Comparison of ENCODE assay signal across 18 cellular contexts in genomic region chr9:110261631-110262030, GRCh38. TPM values are rescaled to one million over a fixed set of nuclear protein-coding genes. Genes with fewer than 3 reads are reported as not detected.
DNase-seq lines count a peak whose midpoint lies in the region; TF ChIP-seq lines count a peak whose summit lies in the region.
"Had no signal": no experiment of that assay in that cellular context is flagged by ENCODE, and none has a peak within 500 bp of the region (broad histone marks: within the 10 kb centered on the region; RNA-seq: fewer than 3 reads in every experiment).

No MANE protein-coding gene starts in this region.

- peak; percentile 68 for DNase-seq in AG10803 (ENCODE audit: low read depth)
- peak; percentile 33 for DNase-seq in HFF-Myc (ENCODE audit: extremely low read depth, low read depth)
- peak; percentile 33 for DNase-seq in adipocyte (ENCODE audit: low read depth)
- DNase-seq in fibroblast of villous mesenchyme (ENCODE audit: low read depth), result peak; percentile 79
- no peak for DNase-seq in CD14-positive monocyte (ENCODE audit: low spot score)
- no peak for DNase-seq in adrenal gland
- DNase-seq in activated gamma-delta T cell treated with Interleukin-2 at 50 U/mL for 16 hours, result no peak
- DNase-seq in ureter (ENCODE audit: low spot score), result no peak
- DNase-seq: C1 segment of cervical spinal cord, DND-41, GDM1, NCI-H1105, NCI-H2081, NCI-H446 treated with DMSO at 0.1 percent for 48 hours, NCI-H774, Right ventricle myocardium superior had no signal

- TF ChIP-seq POLR2A in adrenal gland (IDR thresholded peaks at IDR 0.05), result no peak

- WGBS in adrenal gland, 4 donors, result 69 to 81% (median 79%) methylated on average over 5 of the region's 5 CpGs

- no peak overlapping the region for H3K9ac ChIP-seq in adipocyte (ENCODE audit: low read length)

- TF ChIP-seq CTCF in AG10803 (conservative IDR thresholded peaks at IDR 0.05; ENCODE audit: low read length) (no peak), HFF-Myc (IDR thresholded peaks at IDR 0.05; ENCODE audit: low read depth, low read length, missing control alignments) (no peak), fibroblast of villous mesenchyme (IDR thresholded peaks at IDR 0.05; ENCODE audit: insufficient read depth, low read depth, low read length) (no peak), CD14-positive monocyte (IDR thresholded peaks at IDR 0.05) (no peak), adrenal gland (IDR thresholded peaks at IDR 0.05) (no peak)

- H3K4me1 ChIP-seq in adipocyte (ENCODE audit: control insufficient read depth, insufficient read depth, low read length), result peaks cover 35% of the 10 kb centered on the region
- peaks cover 9 to 11% of the 10 kb centered on the region in 2 donors for H3K4me1 ChIP-seq in adrenal gland (replicated peaks in 1 of 2)

- H3K27ac ChIP-seq in adrenal gland, result no peak overlapping the region

- H3K36me3 ChIP-seq in adipocyte (ENCODE audit: control insufficient read depth, insufficient read depth, low read length, severe bottlenecking), result no peaks in the 10 kb centered on the region
- no peaks in the 10 kb centered on the region for H3K36me3 ChIP-seq in adrenal gland (replicated peaks in 1 of 2)

- H3K27ac Mint-ChIP-seq in CD14-positive monocyte, result peak overlapping the region in 1 of 7 donors; percentile 50

- H3K9me3 ChIP-seq in adipocyte (ENCODE audit: control insufficient read depth, low read length) (peaks cover 4% of the 10 kb centered on the region), adrenal gland (replicated peaks in 1 of 3) (no peaks in the 10 kb centered on the region)

- no peaks in the 10 kb centered on the region for H3K36me3 Mint-ChIP-seq in CD14-positive monocyte

- H3K4me1 Mint-ChIP-seq in CD14-positive monocyte, result peaks cover 27% of the 10 kb centered on the region

- H3K27me3 Mint-ChIP-seq in CD14-positive monocyte (ENCODE audit: low read depth in 3 of 3), result peaks cover 2 to 5% (median 2%) of the 10 kb centered on the region in 3 donors

- no peak overlapping the region for H3K4me3 Mint-ChIP-seq in CD14-positive monocyte

- H3K27me3 ChIP-seq in adipocyte (replicated peaks; ENCODE audit: control insufficient read depth, insufficient read depth, low read length) (no peaks in the 10 kb centered on the region), adrenal gland (no peaks in the 10 kb centered on the region)

- H3K9me3 Mint-ChIP-seq in CD14-positive monocyte, result peaks cover 0 to 8% (median 0%) of the 10 kb centered on the region in 7 donors

- H3K4me3 ChIP-seq in AG10803 (ENCODE audit: low read length) (no peak overlapping the region), HFF-Myc (replicated peaks; ENCODE audit: low read depth, low read length) (no peak overlapping the region), adipocyte (ENCODE audit: low read length) (peak overlapping the region; percentile 55), fibroblast of villous mesenchyme (ENCODE audit: low read depth, low read length) (no peak overlapping the region), adrenal gland (no peak overlapping the region)

- intact Hi-C loops in CD14-positive monocyte (cut with micrococcal nuclease) (no loop called here), adrenal gland (cut with DNase I) (no loop called here)

RNA-seq across cellular contexts. Expression of gene TXN, which starts 5.3 kb away (rescaled TPM):
- total RNA-seq in fibroblast of villous mesenchyme, result 414 and 472 TPM in 2 replicates
- polyA plus RNA-seq in CD14-positive monocyte, result 100 to 1,000 TPM; 209 to 224 TPM
- total RNA-seq in adrenal gland, result 100 to 1,000 TPM in 5 of 8 donors, 10 to 100 TPM in 3; 60.3 to 132 (median 108) TPM
- 100 to 1,000 TPM; 146 to 331 (median 224) TPM for polyA plus RNA-seq in adrenal gland
- 170 TPM for total RNA-seq in ureter

RNA-seq across cellular contexts. Expression of gene C9orf152, which starts 53.7 kb away (rescaled TPM):
- total RNA-seq in fibroblast of villous mesenchyme (not detected in 2 replicates), adrenal gland (not detected), ureter (6.7 TPM)
- polyA plus RNA-seq in CD14-positive monocyte (not detected), adrenal gland (under 1 TPM in 1 of 3 donors, not detected in 2; 0.13 TPM)
- total RNA-seq: MCF 10A, OCI-LY7, Right ventricle myocardium superior had no signal

Comparison
In these comparisons a context has a peak if more than half of its experiments do, and no peak if none do; other contexts are left out.
1. DNase-seq: peak in AG10803 (single experiment), HFF-Myc (single experiment), adipocyte (single experiment) and fibroblast of villous mesenchyme (single experiment); none in CD14-positive monocyte (single experiment), adrenal gland (0 of 7), activated gamma-delta T cell treated with Interleukin-2 at 50 U/mL for 16 hours (single experiment) and ureter (single experiment).